11 cellular contexts compared by ENCODE assay signal in the genomic region with DNA sequence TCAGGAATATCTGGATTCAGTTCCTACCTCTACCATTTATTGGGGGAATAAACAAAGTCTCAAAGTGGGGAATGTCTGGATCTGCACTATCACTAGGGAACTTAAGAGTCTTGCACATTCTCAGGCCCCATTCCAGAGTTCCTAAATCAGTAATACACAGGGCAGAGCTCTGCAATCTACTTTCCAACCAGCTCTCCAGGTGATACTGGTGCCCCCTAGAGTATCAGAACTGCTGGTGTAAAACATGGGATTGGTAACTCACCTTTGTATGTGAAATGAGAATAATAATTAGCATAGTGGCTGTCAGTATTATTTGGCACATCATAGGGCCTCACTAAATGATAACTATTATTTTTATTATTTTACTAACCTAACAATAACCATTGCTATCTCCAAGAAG.
DNase-seq lines count a peak whose midpoint lies in the region; ATAC-seq, FAIRE-seq and TF ChIP-seq lines count a peak whose summit lies in the region.
"Had no signal": no experiment of that assay in that cellular context is flagged by ENCODE, and none has a peak within 500 bp of the region (broad histone marks: within the 10 kb centered on the region; RNA-seq: fewer than 3 reads in every experiment).

No MANE protein-coding gene starts in this region.

- TF ChIP-seq POLR2A in esophagus muscularis mucosa (IDR thresholded peaks at IDR 0.05; ENCODE audit: low read depth) = no peak

- H3K36me3 Mint-ChIP-seq in GM23338 (ENCODE audit: low read depth) = no peaks in the 10 kb centered on the region

- H2AFZ ChIP-seq in GM23338 = no peak overlapping the region

- no peaks in the 10 kb centered on the region for H4K20me1 ChIP-seq in GM23338 (replicated peaks; ENCODE audit: insufficient read depth)

- in situ Hi-C loops in Panc1 (cut with HindIII; ENCODE audit: low pct_unique_long_range_greater_than_20kb, low sequenced_read_pairs) = no loop called here

- no peak for DNase-seq in D721Med (ENCODE audit: insufficient read length, low spot score)
- DNase-seq in GM23338 (ENCODE audit: low spot score) = peak; percentile 70
- DNase-seq in Panc1 (ENCODE audit: low read depth, low spot score) = no peak
- peak; percentile 7 for DNase-seq in kidney glomerular epithelial cell (lab: John Stamatoyannopoulos, UW)
- no peak for DNase-seq in esophagus muscularis mucosa (ENCODE audit: extremely low spot score)
- DNase-seq in medulla oblongata (ENCODE audit: extremely low spot score) = no peak
- DNase-seq in stimulated activated CD4-positive, alpha-beta T cell treated with anti-CD3 and anti-CD28 coated beads, Interleukin-2, amount 100 ng/mL, for 24 hours = no peak
- DNase-seq: activated T-cell treated with anti-CD3 and anti-CD28 coated beads, Interleukin-2, amount 50 U/mL, for 24 hours; DMS79 had no signal

- H3K4me3 Mint-ChIP-seq in GM23338 = no peak overlapping the region
- H3K4me3 Mint-ChIP-seq: activated T-cell treated with anti-CD3 and anti-CD28 coated beads, Interleukin-2, amount 50 U/mL, for 24 hours had no signal

- no peaks in the 10 kb centered on the region for H3F3A ChIP-seq in GM23338 (replicated peaks; ENCODE audit: low read depth)

- H3K36me3 ChIP-seq in GM23338 (ENCODE audit: insufficient read depth) = no peaks in the 10 kb centered on the region
- no peaks in the 10 kb centered on the region for H3K36me3 ChIP-seq in Panc1 (ENCODE audit: control insufficient read depth, insufficient read depth, low read length)
- no peaks in the 10 kb centered on the region for H3K36me3 ChIP-seq in esophagus muscularis mucosa

- intact Hi-C loops in Panc1 (cut with micrococcal nuclease; ENCODE audit: unreplicated experiment) = no loop called here
- intact Hi-C loops in esophagus muscularis mucosa (cut with DNase I) = no loop called here

- no peaks in the 10 kb centered on the region for H3K79me2 ChIP-seq in GM23338 (replicated peaks; ENCODE audit: insufficient read depth)

- no peaks in the 10 kb centered on the region for H3K9me2 ChIP-seq in GM23338 (ENCODE audit: insufficient read depth)

- no peak overlapping the region for H3K4me3 ChIP-seq in GM23338
- H3K4me3 ChIP-seq in Panc1 (ENCODE audit: low read depth in 2 of 2, low read length in 2 of 2) = no peak overlapping the region
- no peak overlapping the region for H3K4me3 ChIP-seq in esophagus muscularis mucosa

- BruUV-seq in Panc1 (replicated peaks; lab: Mats Ljungman, UMichigan) = no TSS peak

- TF ChIP-seq EP300 in esophagus muscularis mucosa (IDR thresholded peaks at IDR 0.05) = no peak

- no peaks in the 10 kb centered on the region for H3K9me3 Mint-ChIP-seq in GM23338

- CTCF ChIA-PET in Panc1 (lab: Charles Lee) = interaction anchor here (0.6 kb wide), 1 partner anchor 416 kb away, joined by 3 read pairs; no protein-coding TSS in a partner anchor

- H3K27ac ChIP-seq in GM23338 (ENCODE audit: low read depth) (no peak overlapping the region), Panc1 (ENCODE audit: low read length) (no peak overlapping the region), esophagus muscularis mucosa (replicated peaks in 1 of 4) (no peak overlapping the region)

- no peak overlapping the region for H3K4me2 ChIP-seq in GM23338

- H3K27ac Mint-ChIP-seq in GM23338 = no peak overlapping the region
- H3K27ac Mint-ChIP-seq: activated T-cell treated with anti-CD3 and anti-CD28 coated beads, Interleukin-2, amount 50 U/mL, for 24 hours had no signal

- ATAC-seq in GM23338 (peak; percentile 87), Panc1 (no peak), HG03095 (IDR thresholded peaks at IDR 0.05; ENCODE audit: unreplicated experiment) (no peak)

- peak; percentile 51 for TF ChIP-seq CTCF in D721Med (IDR thresholded peaks at IDR 0.05; ENCODE audit: insufficient read depth, missing control alignments)
- TF ChIP-seq CTCF in GM23338 (conservative IDR thresholded peaks at IDR 0.05; ENCODE audit: low read depth in 2 of 2) = peak; percentile 72 to 76
- TF ChIP-seq CTCF in Panc1 (IDR thresholded peaks at IDR 0.05) = peak; percentile 49; the same call in 1 of the 2 replicates
- no peak for TF ChIP-seq CTCF in esophagus muscularis mucosa (IDR thresholded peaks at IDR 0.05)

- peaks cover 3% of the 10 kb centered on the region; the same call in 1 of the 3 replicates for H3K4me1 Mint-ChIP-seq in GM23338

- H3K4me1 ChIP-seq in GM23338 (ENCODE audit: insufficient read depth) (no peaks in the 10 kb centered on the region), Panc1 (ENCODE audit: control insufficient read depth, insufficient read depth, low read length) (no peaks in the 10 kb centered on the region), esophagus muscularis mucosa (no peaks in the 10 kb centered on the region)

- POLR2A ChIA-PET in Panc1 (lab: Charles Lee) = no interaction called here

- H3K27me3 ChIP-seq in GM23338 (ENCODE audit: insufficient read depth) = no peaks in the 10 kb centered on the region
- no peaks in the 10 kb centered on the region for H3K27me3 ChIP-seq in Panc1 (ENCODE audit: control insufficient read depth, insufficient read depth, low read length)
- H3K27me3 ChIP-seq in esophagus muscularis mucosa = no peaks in the 10 kb centered on the region

- H3K27me3 Mint-ChIP-seq in GM23338 (ENCODE audit: insufficient read depth, low read depth, poor library complexity) = no peaks in the 10 kb centered on the region
- H3K27me3 Mint-ChIP-seq: activated T-cell treated with anti-CD3 and anti-CD28 coated beads, Interleukin-2, amount 50 U/mL, for 24 hours had no signal

- H3K9me3 ChIP-seq in Panc1 (ENCODE audit: control insufficient read depth, insufficient read depth, low read depth, low read length) = no peaks in the 10 kb centered on the region
- H3K9me3 ChIP-seq in esophagus muscularis mucosa = no peaks in the 10 kb centered on the region

- no peak for FAIRE-seq in D721Med (lab: Jason Lieb, UNC)
- FAIRE-seq: colon had no signal

TF ChIP-seq in GM23338, 12 proteins besides CTCF, POLR2A, EP300 and RAD21:
- TF ChIP-seq NANOG (IDR thresholded peaks at IDR 0.05; ENCODE audit: borderline replicate concordance) (no peak), POLR2AphosphoS5 (IDR thresholded peaks at IDR 0.05; ENCODE audit: low read depth) (no peak), EZH2 (IDR thresholded peaks at IDR 0.05; ENCODE audit: low read depth, unreplicated experiment) (no peak), CREB1 (CRISPR knock-in tag; IDR thresholded peaks at IDR 0.05; ENCODE audit: low read depth) (no peak), EZH2phosphoT487 (IDR thresholded peaks at IDR 0.05; ENCODE audit: unreplicated experiment) (no peak), ZNF331 (CRISPR knock-in tag; IDR thresholded peaks at IDR 0.05; ENCODE audit: low read depth) (peak; percentile 58; the same call in 1 of the 2 replicates)

Comparison
In these comparisons a context has a peak if more than half of its experiments do, and no peak if none do; other contexts are left out.
1. DNase-seq: peak in GM23338 (single experiment) and kidney glomerular epithelial cell (single experiment); none in D721Med (single experiment), Panc1 (single experiment), esophagus muscularis mucosa (single experiment), medulla oblongata (single experiment) and stimulated activated CD4-positive, alpha-beta T cell treated with anti-CD3 and anti-CD28 coated beads, Interleukin-2, amount 100 ng/mL, for 24 hours (0 of 2).
2. CTCF ChIP-seq: peak in D721Med (single experiment), GM23338 (2 of 2) and Panc1 (single experiment); none in esophagus muscularis mucosa (0 of 3).